1 cellular context compared by ENCODE assay signal in genomic region chr10:77392236-77392721, GRCh38.
TF ChIP-seq lines count a peak whose summit lies in the region.

No MANE protein-coding gene starts in this region.

TF ChIP-seq in GM23338, 12 proteins besides CTCF, POLR2A, EP300 and RAD21 (continued from another document):
- TF ChIP-seq ZNF462 (CRISPR knock-in tag; IDR thresholded peaks at IDR 0.05): no peak
- no peak for TF ChIP-seq CREB1 (CRISPR knock-in tag; IDR thresholded peaks at IDR 0.05; ENCODE audit: low read depth)
- TF ChIP-seq REST (IDR thresholded peaks at IDR 0.05; ENCODE audit: unreplicated experiment): no peak
